ENCODE assay signal across 8 cellular contexts in genomic region chr15:64355559-64356442, GRCh38. TPM values are rescaled to one million over a fixed set of nuclear protein-coding genes. Genes with fewer than 3 reads are reported as not detected.
DNase-seq lines count a peak whose midpoint lies in the region; ATAC-seq, FAIRE-seq and TF ChIP-seq lines count a peak whose summit lies in the region.

TSS of gene CSNK1G1 (minus strand) at chr15:64356173. CDS start at chr15:64300499, 55,674 bp downstream.

- ATAC-seq in HG02870 (IDR thresholded peaks at IDR 0.05; ENCODE audit: unreplicated experiment) (peak; percentile 97), heart right ventricle (peak; percentile 100), upper lobe of left lung (ENCODE audit: low FRiP score in 2 of 2) (peak; percentile 99 to 100)

- TF ChIP-seq CTCF in heart right ventricle (IDR thresholded peaks at IDR 0.05) (no peak), upper lobe of left lung (IDR thresholded peaks at IDR 0.05) (no peak)

- intact Hi-C loops in T-helper 1 cell treated with Interleukin-12 subunit alpha and Interleukin-12 subunit beta and Interleukin-4 antibody, amounts not matched to agents 30 ng/mL and 1 ng/mL, for 36 hours (cut with micrococcal nuclease): loop anchor here (1.0 to 2.0 kb wide), 7 partner anchors 26 to 539 kb away; partner anchors contain the start of genes CIAO2A, PCLAF, PPIB and TRIP4
- intact Hi-C loops in heart right ventricle (cut with DNase I): loop anchor here in 9 of 10 donors (1.0 to 10.0 kb wide), 7 partner anchors 26 to 191 kb away; partner anchors contain the start of genes PCLAF (in 1 of the 9), PPIB (in 1 of the 9) and TRIP4 (in 1 of the 9)
- intact Hi-C loops in posterior cingulate gyrus (cut with DNase I): loop anchor here (1.0 kb wide), 1 partner anchor 192 kb away; the partner anchor contains the start of gene PPIB

- 0 to 1% methylated on average over 51 to 55 of the region's 55 CpGs for WGBS in heart right ventricle, 2 donors
- 0 to 1% methylated on average over 20 to 41 of the region's 55 CpGs for WGBS in upper lobe of left lung, 2 donors

- H3K9me3 ChIP-seq in heart right ventricle (no peaks in the 10 kb centered on the region), upper lobe of left lung (no peaks in the 10 kb centered on the region)

- H3K4me1 ChIP-seq in heart right ventricle (peaks cover 0 to 35% (median 22%) of the 10 kb centered on the region in 9 donors), upper lobe of left lung (peaks cover 14 to 24% (median 16%) of the 10 kb centered on the region in 4 donors)

- DNase-seq in GM12891 (ENCODE audit: insufficient read length, low spot score): peak; percentile 77
- DNase-seq in NCI-H146 treated with DMSO at 0.1 percent for 48 hours (lab: John Stamatoyannopoulos, UW; ENCODE audit: unreplicated experiment): peak; percentile 86
- DNase-seq in amniotic epithelial cell (ENCODE audit: low read depth): peak; percentile 98
- DNase-seq in heart right ventricle: peak; percentile 93 to 97
- peak; percentile 92 to 99 (median 96) for DNase-seq in posterior cingulate gyrus
- DNase-seq in upper lobe of left lung: peak; percentile 97 to 98

- H3K36me3 ChIP-seq in heart right ventricle (peaks cover 0 to 12% (median 0%) of the 10 kb centered on the region in 9 donors), upper lobe of left lung (no peaks in the 10 kb centered on the region)

- H3K27me3 ChIP-seq in heart right ventricle: no peaks in the 10 kb centered on the region
- no peaks in the 10 kb centered on the region for H3K27me3 ChIP-seq in upper lobe of left lung

- TF ChIP-seq EP300 in upper lobe of left lung (IDR thresholded peaks at IDR 0.05): no peak

- H3K27ac ChIP-seq in heart right ventricle: peak within 1 kb of the TSS in 9 of 10 donors; percentile 10 to 88 (median 78)
- H3K27ac ChIP-seq in upper lobe of left lung: peak within 1 kb of the TSS; percentile 75 to 88 (median 86)

- FAIRE-seq in GM12891 (lab: Jason Lieb, UNC): peak; percentile 98

- 0 out of 2 replicates have a peak, but pooled peaks have one; percentile 25 for TF ChIP-seq POLR2A in GM12891 (IDR thresholded peaks at IDR 0.05; ENCODE audit: low read depth, low read length)
- TF ChIP-seq POLR2A in upper lobe of left lung (IDR thresholded peaks at IDR 0.05): peak in 1 of 4 donors; percentile 59

- peak within 1 kb of the TSS; percentile 54 to 93 (median 82) for H3K4me3 ChIP-seq in heart right ventricle
- peak within 1 kb of the TSS; percentile 84 to 96 (median 94) for H3K4me3 ChIP-seq in upper lobe of left lung

TF ChIP-seq in GM12891, 5 proteins besides CTCF, POLR2A, EP300 and RAD21:
- TF ChIP-seq POLR2AphosphoS5 (IDR thresholded peaks at IDR 0.05; ENCODE audit: low read depth, low read length) (peak; percentile 50; the same call in 1 of the 2 replicates), POU2F2 (IDR thresholded peaks at IDR 0.05; ENCODE audit: low read depth, low read length) (no peak; the same call in 1 of the 2 replicates), SPI1 (IDR thresholded peaks at IDR 0.05; ENCODE audit: low read depth, low read length) (peak; percentile 73), TAF1 (IDR thresholded peaks at IDR 0.05; ENCODE audit: low read depth, low read length) (no peak; the same call in 1 of the 2 replicates)

RNA-seq across cellular contexts. Expression of gene CSNK1G1, which starts in this region (rescaled TPM):
- 8.1 TPM for polyA plus RNA-seq in GM12891 (2012; ENCODE audit: low read depth, missing spikeins)
- 30.1 and 32.8 TPM in 2 replicates for total RNA-seq in T-helper 1 cell treated with Interleukin-12 subunit alpha and Interleukin-12 subunit beta and Interleukin-4 antibody, amounts not matched to agents 30 ng/mL and 1 ng/mL, for 36 hours
- total RNA-seq in heart right ventricle: 1 to 10 TPM; 5.5 to 9.4 (median 7.6) TPM
- 1 to 10 TPM; 1.9 to 3.0 TPM for polyA plus RNA-seq in heart right ventricle
- total RNA-seq in upper lobe of left lung: 10 to 100 TPM; 14.8 to 49.6 (median 19.6) TPM

Comparison
In these comparisons a context has a peak if more than half of its experiments do, and no peak if none do; other contexts are left out.
1. Peak in every context shown above with its lines: DNase-seq, ATAC-seq, H3K4me3 ChIP-seq and H3K27ac ChIP-seq.